9 cellular contexts compared by ENCODE assay signal in genomic region chrX:54808109-54808604, GRCh38. TPM values are rescaled to one million over a fixed set of nuclear protein-coding genes. Genes with fewer than 3 reads are reported as not detected.
DNase-seq lines count a peak whose midpoint lies in the region; ATAC-seq, FAIRE-seq and TF ChIP-seq lines count a peak whose summit lies in the region.
"Had no signal": no experiment of that assay in that cellular context is flagged by ENCODE, and none has a peak within 500 bp of the region (broad histone marks: within the 10 kb centered on the region; RNA-seq: fewer than 3 reads in every experiment).

No MANE protein-coding gene starts in this region.

- FAIRE-seq in endothelial cell of umbilical vein (lab: Jason Lieb, UNC), result no peak

- intact Hi-C loops in activated CD4-positive, alpha-beta memory T cell treated with anti-CD3 and anti-CD28 coated beads for 36 hours (cut with micrococcal nuclease), result loop anchor here (1.0 to 5.0 kb wide), 7 partner anchors 169 to 1919 kb away; partner anchors contain the start of genes APEX2, FAM120C, GNL3L and NBDY
- intact Hi-C loops in endothelial cell of umbilical vein (cut with micrococcal nuclease) (loop anchor here (1.0 to 10.0 kb wide), 11 partner anchors 114 to 1754 kb away; partner anchors contain the start of genes APEX2, FAM120C, HUWE1 and PHF8), mucosa of descending colon (cut with DNase I, micrococcal nuclease) (no loop called here)

- H3K9me3 Mint-ChIP-seq in activated CD4-positive, alpha-beta memory T cell treated with anti-CD3 and anti-CD28 coated beads for 36 hours, result no peaks in the 10 kb centered on the region
- H3K9me3 Mint-ChIP-seq in stimulated activated naive CD8-positive, alpha-beta T cell treated with anti-CD3 and anti-CD28 coated beads, Interleukin-15, amount 100 ng/mL, for 72 hours, result no peaks in the 10 kb centered on the region

- peak overlapping the region; percentile 23 for H3K27ac ChIP-seq in endothelial cell of umbilical vein (ENCODE audit: insufficient read depth, low read depth, low read length)

- peaks cover 18% of the 10 kb centered on the region for H3K79me2 ChIP-seq in endothelial cell of umbilical vein (ENCODE audit: control insufficient read depth, insufficient read depth, low read length)

- H3K9me3 ChIP-seq in endothelial cell of umbilical vein (replicated peaks; ENCODE audit: control insufficient read depth, insufficient read depth, low read length), result no peaks in the 10 kb centered on the region
- H3K9me3 ChIP-seq in mucosa of descending colon, result no peaks in the 10 kb centered on the region

- TF ChIP-seq POLR2A in endothelial cell of umbilical vein (IDR thresholded peaks at IDR 0.05; ENCODE audit: low read depth, low read length), result no peak

- no TSS peak for BruUV-seq in endothelial cell of umbilical vein (replicated peaks; lab: Mats Ljungman, UMichigan)

- peak overlapping the region; percentile 43 to 83 (median 81) for H3K4me3 ChIP-seq in endothelial cell of umbilical vein (replicated peaks in 1 of 3; ENCODE audit: insufficient read depth in 1 of 3, low read depth in 1 of 3, low read length in 3 of 3)
- peak overlapping the region; percentile 24 for H3K4me3 ChIP-seq in mucosa of descending colon

- DNase-seq in DMS 273 (lab: John Stamatoyannopoulos, UW; ENCODE audit: unreplicated experiment) (peak; percentile 89), DMS 273 treated with DMSO at 0.1 percent for 48 hours (lab: John Stamatoyannopoulos, UW) (no peak), NCI-H1694 (lab: John Stamatoyannopoulos, UW) (peak; percentile 53), endothelial cell of umbilical vein (ENCODE audit: low read depth, low spot score) (peak; percentile 58), mucosa of descending colon (peak; percentile 69 to 75 (median 69))
- DNase-seq in activated CD4-positive, alpha-beta memory T cell treated with anti-CD3 and anti-CD28 coated beads for 36 hours, result no peak
- DNase-seq in stimulated activated naive CD8-positive, alpha-beta T cell treated with anti-CD3 and anti-CD28 coated beads, Interleukin-15, amount 100 ng/mL, for 72 hours, result no peak

- peaks cover 2% of the 10 kb centered on the region for H3K27me3 Mint-ChIP-seq in activated CD4-positive, alpha-beta memory T cell treated with anti-CD3 and anti-CD28 coated beads for 36 hours
- no peaks in the 10 kb centered on the region for H3K27me3 Mint-ChIP-seq in stimulated activated naive CD8-positive, alpha-beta T cell treated with anti-CD3 and anti-CD28 coated beads, Interleukin-15, amount 100 ng/mL, for 72 hours

- peaks cover 13% of the 10 kb centered on the region for H3K4me1 Mint-ChIP-seq in activated CD4-positive, alpha-beta memory T cell treated with anti-CD3 and anti-CD28 coated beads for 36 hours (ENCODE audit: low read depth)
- peaks cover 20% of the 10 kb centered on the region for H3K4me1 Mint-ChIP-seq in stimulated activated naive CD8-positive, alpha-beta T cell treated with anti-CD3 and anti-CD28 coated beads, Interleukin-15, amount 100 ng/mL, for 72 hours

- H3K4me1 ChIP-seq in endothelial cell of umbilical vein (ENCODE audit: control insufficient read depth, extremely low read depth, insufficient read depth, low read length), result peaks cover 5% of the 10 kb centered on the region
- no peaks in the 10 kb centered on the region for H3K4me1 ChIP-seq in mucosa of descending colon (ENCODE audit: low read depth)

- CTCF ChIA-PET in activated CD4-positive, alpha-beta memory T cell treated with anti-CD3 and anti-CD28 coated beads for 36 hours (lab: Charles Lee), result no interaction called here
- CTCF ChIA-PET in endothelial cell of umbilical vein (lab: Charles Lee), result no interaction called here

- POLR2A ChIA-PET in activated CD4-positive, alpha-beta memory T cell treated with anti-CD3 and anti-CD28 coated beads for 36 hours (lab: Charles Lee), result interaction anchor here (0.7 kb wide), 1 partner anchor 169 kb away, joined by 4 read pairs; no protein-coding TSS in a partner anchor
- POLR2A ChIA-PET in endothelial cell of umbilical vein (lab: Charles Lee), result interaction anchor here (1.0 kb wide), 1 partner anchor 168 kb away, joined by 3 read pairs; no protein-coding TSS in a partner anchor

- H4K20me1 ChIP-seq in endothelial cell of umbilical vein (replicated peaks; ENCODE audit: control insufficient read depth, extremely low read depth, insufficient read depth, low read length), result no peaks in the 10 kb centered on the region

- dilution Hi-C loops in endothelial cell of umbilical vein (cut with MboI; ENCODE audit: extremely low pct_ligation_motif_present, low sequenced_read_pairs), result no loop called here

- peak overlapping the region; percentile 79 for H2AFZ ChIP-seq in endothelial cell of umbilical vein (ENCODE audit: low read depth, low read length)

- peak overlapping the region; percentile 90 for H3K4me3 Mint-ChIP-seq in activated CD4-positive, alpha-beta memory T cell treated with anti-CD3 and anti-CD28 coated beads for 36 hours
- peak overlapping the region; percentile 94 to 98 for H3K4me3 Mint-ChIP-seq in stimulated activated naive CD8-positive, alpha-beta T cell treated with anti-CD3 and anti-CD28 coated beads, Interleukin-15, amount 100 ng/mL, for 72 hours

- H3K36me3 ChIP-seq in endothelial cell of umbilical vein (ENCODE audit: control insufficient read depth in 2 of 2, extremely low read depth in 1 of 2, insufficient read depth in 2 of 2, low read length in 2 of 2), result peaks cover 0 to 31% of the 10 kb centered on the region in 2 experiments
- H3K36me3 ChIP-seq in mucosa of descending colon (ENCODE audit: low read depth), result no peaks in the 10 kb centered on the region

- H3K9me1 ChIP-seq in endothelial cell of umbilical vein (replicated peaks; ENCODE audit: control insufficient read depth, extremely low read depth, insufficient read depth, low read length), result no peaks in the 10 kb centered on the region

- H3K27me3 ChIP-seq in endothelial cell of umbilical vein (ENCODE audit: control insufficient read depth in 2 of 2, insufficient read depth in 2 of 2, low read length in 2 of 2), result peaks cover 3 to 10% of the 10 kb centered on the region in 2 experiments

- H3K36me3 Mint-ChIP-seq in activated CD4-positive, alpha-beta memory T cell treated with anti-CD3 and anti-CD28 coated beads for 36 hours, result peaks cover 9% of the 10 kb centered on the region

- TF ChIP-seq CTCF in endothelial cell of umbilical vein (IDR thresholded peaks at IDR 0.05; ENCODE audit: extremely low read depth in 1 of 2, insufficient read depth in 1 of 2, low read depth in 1 of 2, low read length in 2 of 2) (no peak), mucosa of descending colon (IDR thresholded peaks at IDR 0.05) (no peak)

- ATAC-seq in HG02571 (IDR thresholded peaks at IDR 0.05; ENCODE audit: unreplicated experiment) (peak; percentile 37), mucosa of descending colon (peak; percentile 57)
- ATAC-seq in stimulated activated naive CD8-positive, alpha-beta T cell treated with anti-CD3 and anti-CD28 coated beads, Interleukin-15, amount 100 ng/mL, for 72 hours, result peak; percentile 50

- H3K27ac Mint-ChIP-seq in activated CD4-positive, alpha-beta memory T cell treated with anti-CD3 and anti-CD28 coated beads for 36 hours, result peak overlapping the region; percentile 90
- H3K27ac Mint-ChIP-seq in stimulated activated naive CD8-positive, alpha-beta T cell treated with anti-CD3 and anti-CD28 coated beads, Interleukin-15, amount 100 ng/mL, for 72 hours, result peak overlapping the region; percentile 98

- H3K9ac ChIP-seq in endothelial cell of umbilical vein (replicated peaks; ENCODE audit: extremely low read depth, insufficient read depth, low read length), result peak overlapping the region; percentile 64

- H3K4me2 ChIP-seq in endothelial cell of umbilical vein (ENCODE audit: insufficient read depth, low read length), result peak overlapping the region; percentile 67

TF ChIP-seq in endothelial cell of umbilical vein, 7 proteins besides CTCF, POLR2A, EP300 and RAD21:
- TF ChIP-seq FOS (IDR thresholded peaks at IDR 0.05; ENCODE audit: borderline replicate concordance, insufficient read depth, low read length) (no peak), JUN (IDR thresholded peaks at IDR 0.05; ENCODE audit: borderline replicate concordance, insufficient read depth, insufficient read length, low read depth) (no peak), MYC (IDR thresholded peaks at IDR 0.05; ENCODE audit: low read depth, low read length) (no peak), EZH2 (IDR thresholded peaks at IDR 0.05; ENCODE audit: borderline replicate concordance, low read depth, low read length, severe bottlenecking) (no peak), GATA2 (IDR thresholded peaks at IDR 0.05; ENCODE audit: insufficient read depth, insufficient read length, low read depth, low read length) (no peak), POLR2AphosphoS5 (IDR thresholded peaks at IDR 0.05; ENCODE audit: insufficient read depth, low read depth, low read length) (no peak), MAX (IDR thresholded peaks at IDR 0.05; ENCODE audit: insufficient read depth, insufficient read length) (no peak)

RNA-seq across cellular contexts. Expression of gene MAGED2, which starts 0.6 kb away (rescaled TPM):
- 10 to 100 TPM; 52.8 to 55.3 TPM for total RNA-seq in activated CD4-positive, alpha-beta memory T cell treated with anti-CD3 and anti-CD28 coated beads for 36 hours
- total RNA-seq in endothelial cell of umbilical vein, result 240 and 241 TPM in 2 replicates
- polyA plus RNA-seq in endothelial cell of umbilical vein, result 286 and 309 TPM in 2 replicates
- 258 and 276 TPM in 2 replicates for polyA plus RNA-seq in endothelial cell of umbilical vein (2011; cell fraction: cytosol; rRNA removed)
- 522 and 524 TPM in 2 replicates for polyA plus RNA-seq in endothelial cell of umbilical vein (2011; cell fraction: nucleus; rRNA removed)
- polyA plus RNA-seq in endothelial cell of umbilical vein (2012), result 222 and 302 TPM in 2 replicates
- 199 and 222 TPM in 2 replicates for polyA minus RNA-seq in endothelial cell of umbilical vein
- 21.3 TPM for polyA minus RNA-seq in endothelial cell of umbilical vein (2011; cell fraction: cytosol; rRNA and poly(A)+ RNA removed)
- 69.1 and 86.6 TPM in 2 replicates for polyA minus RNA-seq in endothelial cell of umbilical vein (2011; cell fraction: nucleus; rRNA and poly(A)+ RNA removed)
- total RNA-seq in mucosa of descending colon, result 10 to 100 TPM; 52.7 to 86.4 (median 70.1) TPM

RNA-seq across cellular contexts. Expression of gene ITIH6, which starts 10.1 kb away (rescaled TPM):
- not detected for total RNA-seq in activated CD4-positive, alpha-beta memory T cell treated with anti-CD3 and anti-CD28 coated beads for 36 hours
- not detected in 2 replicates for total RNA-seq in endothelial cell of umbilical vein
- not detected in 2 replicates for polyA plus RNA-seq in endothelial cell of umbilical vein
- not detected in 2 replicates for polyA plus RNA-seq in endothelial cell of umbilical vein (2011; cell fraction: cytosol; rRNA removed)
- polyA plus RNA-seq in endothelial cell of umbilical vein (2011; cell fraction: nucleus; rRNA removed), result not detected in 2 replicates
- not detected in 2 replicates for polyA plus RNA-seq in endothelial cell of umbilical vein (2012)
- not detected in 2 replicates for polyA minus RNA-seq in endothelial cell of umbilical vein
- polyA minus RNA-seq in endothelial cell of umbilical vein (2011; cell fraction: cytosol; rRNA and poly(A)+ RNA removed), result not detected
- polyA minus RNA-seq in endothelial cell of umbilical vein (2011; cell fraction: nucleus; rRNA and poly(A)+ RNA removed), result not detected in 2 replicates
- not detected for total RNA-seq in mucosa of descending colon
- total RNA-seq: renal cortical epithelial cell had no signal

Comparison
In these comparisons a context has a peak if more than half of its experiments do, and no peak if none do; other contexts are left out.
1. DNase-seq: peak in DMS 273 (single experiment), NCI-H1694 (single experiment), endothelial cell of umbilical vein (single experiment) and mucosa of descending colon (3 of 3); none in DMS 273 treated with DMSO at 0.1 percent for 48 hours (single experiment), activated CD4-positive, alpha-beta memory T cell treated with anti-CD3 and anti-CD28 coated beads for 36 hours (single experiment) and stimulated activated naive CD8-positive, alpha-beta T cell treated with anti-CD3 and anti-CD28 coated beads, Interleukin-15, amount 100 ng/mL, for 72 hours (0 of 2).
2. intact Hi-C loops: an anchor here in activated CD4-positive, alpha-beta memory T cell treated with anti-CD3 and anti-CD28 coated beads for 36 hours (1.0 to 5.0 kb wide) and endothelial cell of umbilical vein (1.0 to 10.0 kb wide); none called in mucosa of descending colon.
3. Peak in every context shown above with its lines, with median percentiles within 50 percentile points of each other: ATAC-seq.